In genomic region chr16:30651124-30652004, GRCh38 we compare ENCODE assay signal across 8 cellular contexts. TPM values are rescaled to one million over a fixed set of nuclear protein-coding genes. Genes with fewer than 3 reads are reported as not detected.
DNase-seq lines count a peak whose midpoint lies in the region; TF ChIP-seq lines count a peak whose summit lies in the region.

No MANE protein-coding gene starts in this region.

- H4K20me1 ChIP-seq in MM.1S (ENCODE audit: insufficient read depth, low read length) = no peaks in the 10 kb centered on the region

- H3K27ac Mint-ChIP-seq in T-helper 2 cell treated with Interferon-gamma antibody and Interleukin-4, amounts not matched to agents 5 μg/mL and 100 μg/mL, for 36 hours = peak overlapping the region; percentile 99

- H3K9me3 ChIP-seq in MM.1S (replicated peaks; ENCODE audit: insufficient read depth, low read length) (no peaks in the 10 kb centered on the region), ascending aorta (no peaks in the 10 kb centered on the region), sigmoid colon (no peaks in the 10 kb centered on the region)

- peak overlapping the region; percentile 99 for H3K4me3 Mint-ChIP-seq in T-helper 2 cell treated with Interferon-gamma antibody and Interleukin-4, amounts not matched to agents 5 μg/mL and 100 μg/mL, for 36 hours

- intact Hi-C loops in ascending aorta (cut with DNase I) (loop anchor here (2.0 to 10.0 kb wide), 6 partner anchors 41 to 587 kb away; partner anchors contain the start of genes ALDOA, FBXL19, ZNF646 and ZNF668), sigmoid colon (cut with DNase I) (loop anchor here (10.0 kb wide), 3 partner anchors 273 to 837 kb away; partner anchors contain the start of genes FBXL19, PAGR1, PRRT2 and TBX6)

- no peaks in the 10 kb centered on the region for H3K9me2 ChIP-seq in MM.1S (replicated peaks; ENCODE audit: insufficient read depth, low read length)

- H3K9ac ChIP-seq in MM.1S (ENCODE audit: low read length) = peak overlapping the region; percentile 84

- TF ChIP-seq EP300 in sigmoid colon (IDR thresholded peaks at IDR 0.05) = no peak

- H3K4me2 ChIP-seq in MM.1S (ENCODE audit: low read depth, low read length) = peak overlapping the region; percentile 72

- peak overlapping the region; percentile 50 for H2AFZ ChIP-seq in MM.1S (ENCODE audit: low read length)

- TF ChIP-seq CTCF in MM.1S (IDR thresholded peaks at IDR 0.05; ENCODE audit: low read length) (peak; percentile 74), ascending aorta (IDR thresholded peaks at IDR 0.05) (peak; percentile 64 to 78 (median 71)), sigmoid colon (IDR thresholded peaks at IDR 0.05) (peak; percentile 7 to 69 (median 40))

- 0% methylated on average over 71 of the region's 71 CpGs for WGBS in sigmoid colon, 2 donors

- DNase-seq in GF-D8 (lab: John Stamatoyannopoulos, UW) (peak; percentile 19), H4 (ENCODE audit: low spot score) (peak; percentile 38), MM.1S (peak; percentile 88), ascending aorta (ENCODE audit: low spot score in 2 of 2) (peak in 1 of 2 donors; percentile 84), hypothalamus (lab: John Stamatoyannopoulos, UW) (peak in 41 of 51 donors; percentile 11 to 84 (median 50)), sigmoid colon (peak; percentile 85), NCI-H187 treated with DMSO at 0.1 percent for 48 hours (lab: John Stamatoyannopoulos, UW) (no peak)
- peak; percentile 84 for DNase-seq in T-helper 2 cell treated with Interferon-gamma antibody and Interleukin-4, amounts not matched to agents 5 μg/mL and 100 μg/mL, for 36 hours (ENCODE audit: low spot score)

- peak in 1 of 2 donors; percentile 6 for TF ChIP-seq POLR2A in sigmoid colon (IDR thresholded peaks at IDR 0.05)

- peaks cover 34% of the 10 kb centered on the region for H3K4me1 Mint-ChIP-seq in T-helper 2 cell treated with Interferon-gamma antibody and Interleukin-4, amounts not matched to agents 5 μg/mL and 100 μg/mL, for 36 hours (ENCODE audit: low read depth)

- 0 out of 2 replicates have a peak, but pooled peaks cover 13% of the 10 kb centered on the region for H3F3A ChIP-seq in MM.1S (ENCODE audit: insufficient read depth, low read length)

- H3K4me3 ChIP-seq in MM.1S (ENCODE audit: low read length) (peak overlapping the region; percentile 68), ascending aorta (peak overlapping the region; percentile 74 to 91), sigmoid colon (peak overlapping the region; percentile 74 to 87 (median 78))

- H3K36me3 ChIP-seq in MM.1S (replicated peaks; ENCODE audit: insufficient read depth, low read length) = no peaks in the 10 kb centered on the region
- H3K36me3 ChIP-seq in ascending aorta = peaks cover 38 to 41% of the 10 kb centered on the region in 2 donors
- peaks cover 20 to 42% (median 37%) of the 10 kb centered on the region in 4 donors for H3K36me3 ChIP-seq in sigmoid colon

- H3K36me3 Mint-ChIP-seq in T-helper 2 cell treated with Interferon-gamma antibody and Interleukin-4, amounts not matched to agents 5 μg/mL and 100 μg/mL, for 36 hours (ENCODE audit: low read depth) = peaks cover 39% of the 10 kb centered on the region

- no peaks in the 10 kb centered on the region for H3K9me3 Mint-ChIP-seq in T-helper 2 cell treated with Interferon-gamma antibody and Interleukin-4, amounts not matched to agents 5 μg/mL and 100 μg/mL, for 36 hours

- H3K27ac ChIP-seq in MM.1S (ENCODE audit: low read length) (peak overlapping the region; percentile 74), ascending aorta (peak overlapping the region; percentile 95), sigmoid colon (peak overlapping the region; percentile 97 to 99 (median 98))

- peaks cover 20% of the 10 kb centered on the region for H3K79me2 ChIP-seq in MM.1S (ENCODE audit: low read length)

- H3K4me1 ChIP-seq in MM.1S (ENCODE audit: low read length) = peaks cover 7% of the 10 kb centered on the region
- peaks cover 6 to 18% of the 10 kb centered on the region in 2 donors for H3K4me1 ChIP-seq in ascending aorta
- H3K4me1 ChIP-seq in sigmoid colon = peaks cover 0 to 35% (median 31%) of the 10 kb centered on the region in 4 donors

- peaks cover 2% of the 10 kb centered on the region for H3K27me3 Mint-ChIP-seq in T-helper 2 cell treated with Interferon-gamma antibody and Interleukin-4, amounts not matched to agents 5 μg/mL and 100 μg/mL, for 36 hours (ENCODE audit: low read depth)

- H3K27me3 ChIP-seq in MM.1S (replicated peaks; ENCODE audit: insufficient read depth, low read length) (no peaks in the 10 kb centered on the region), ascending aorta (no peaks in the 10 kb centered on the region), sigmoid colon (no peaks in the 10 kb centered on the region)

RNA-seq across cellular contexts. Expression of gene PRR14, which starts 0.6 kb away (rescaled TPM):
- 5.2 and 13.6 TPM in 2 replicates for total RNA-seq in H4 (2014; rRNA removed; shearing (Covaris generic))
- total RNA-seq in ascending aorta (124 TPM), sigmoid colon (10 to 100 TPM; 20.8 to 37.5 (median 29.4) TPM)
- polyA plus RNA-seq in sigmoid colon = 10 to 100 TPM; 28.8 to 51.4 (median 38.4) TPM

RNA-seq across cellular contexts. Expression of gene FBRS, which starts 6.9 kb away (rescaled TPM):
- 5.0 and 5.9 TPM in 2 replicates for total RNA-seq in H4 (2014; rRNA removed; shearing (Covaris generic))
- total RNA-seq in ascending aorta (26.8 TPM), sigmoid colon (10 to 100 TPM; 12.5 to 29.6 (median 22.7) TPM)
- polyA plus RNA-seq in sigmoid colon = 10 to 100 TPM; 26.4 to 61.6 (median 30.0) TPM

RNA-seq across cellular contexts. Expression of gene ZNF689, which starts 41.2 kb away (rescaled TPM):
- total RNA-seq in H4 (2014; rRNA removed; shearing (Covaris generic)) = 9.6 TPM in 2 replicates
- 7.0 TPM for total RNA-seq in ascending aorta
- 10 to 100 TPM in 1 of 4 donors, 1 to 10 TPM in 3; 7.9 to 10.3 (median 9.8) TPM for total RNA-seq in sigmoid colon
- 1 to 10 TPM; 3.6 to 5.2 (median 4.9) TPM for polyA plus RNA-seq in sigmoid colon

RNA-seq across cellular contexts. Expression of gene SRCAP, which starts 47.6 kb away (rescaled TPM):
- 5.0 and 6.2 TPM in 2 replicates for total RNA-seq in H4 (2014; rRNA removed; shearing (Covaris generic))
- total RNA-seq in ascending aorta (24.5 TPM), sigmoid colon (10 to 100 TPM; 13.2 to 39.1 (median 23.4) TPM)
- 10 to 100 TPM in 1 of 3 donors, 1 to 10 TPM in 2; 2.4 to 37.3 (median 9.0) TPM for polyA plus RNA-seq in sigmoid colon
